Comparison of ENCODE assay signal across 1 cellular context in the genomic region with DNA sequence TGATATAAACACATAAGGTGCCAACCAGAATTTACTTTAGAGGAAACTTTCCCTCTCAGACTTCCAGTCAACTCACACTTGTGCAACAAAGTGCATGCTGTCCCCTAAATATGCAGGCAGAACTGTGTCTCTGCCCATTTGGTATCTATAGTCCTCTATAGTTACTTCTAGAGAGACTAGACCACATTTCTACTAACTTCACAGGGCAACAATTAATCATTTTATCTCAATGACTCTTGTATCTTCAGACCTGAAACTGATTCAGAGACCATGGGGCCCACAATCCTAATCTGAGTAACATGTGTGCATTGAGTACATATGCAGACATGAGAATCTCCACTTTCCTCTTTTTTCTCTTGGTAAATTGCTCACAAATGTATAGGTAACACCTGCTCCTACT.
TF ChIP-seq lines count a peak whose summit lies in the region.

No MANE protein-coding gene starts in this region.

TF ChIP-seq in GM23338, 12 proteins besides CTCF, POLR2A, EP300 and RAD21 (continued from another document):
- TF ChIP-seq ZNF462 (CRISPR knock-in tag; IDR thresholded peaks at IDR 0.05) (no peak), STAT1 (IDR thresholded peaks at IDR 0.05; ENCODE audit: unreplicated experiment) (no peak), REST (IDR thresholded peaks at IDR 0.05; ENCODE audit: unreplicated experiment) (no peak)
TF ChIP-seq in GM23338: peak in this region for 0.
